Comparison of ENCODE assay signal across 27 cellular contexts in the genomic region with DNA sequence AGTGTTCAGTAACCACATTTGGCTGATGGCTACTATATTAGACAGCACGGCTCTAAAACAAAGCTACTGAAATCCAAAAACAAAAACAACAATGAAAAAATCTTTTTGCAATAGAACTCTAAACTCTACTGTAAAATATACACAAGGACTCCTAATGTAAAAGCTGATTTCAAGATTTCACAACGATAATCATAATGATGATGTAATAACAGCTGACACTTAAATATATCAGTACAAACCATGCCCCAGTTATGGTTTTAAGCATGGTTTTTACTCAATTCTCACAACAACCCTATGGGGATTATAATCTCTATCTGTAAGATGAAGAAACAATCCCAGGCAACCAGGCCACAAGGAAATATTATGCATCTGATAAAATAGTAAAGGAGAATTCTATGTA. TPM values are rescaled to one million over a fixed set of nuclear protein-coding genes. Genes with fewer than 3 reads are reported as not detected.
DNase-seq lines count a peak whose midpoint lies in the region; ATAC-seq and TF ChIP-seq lines count a peak whose summit lies in the region.
"Had no signal": no experiment of that assay in that cellular context is flagged by ENCODE, and none has a peak within 500 bp of the region (broad histone marks: within the 10 kb centered on the region; RNA-seq: fewer than 3 reads in every experiment).

No MANE protein-coding gene starts in this region.

- peaks cover 87% of the 10 kb centered on the region for H3K9me3 Mint-ChIP-seq in endodermal cell

- H3K9me3 ChIP-seq in HUES48 (ENCODE audit: control insufficient read depth, insufficient read depth, low read length) (peaks cover 87% of the 10 kb centered on the region), HUES64 (ENCODE audit: insufficient read depth, low read depth, low read length) (peaks cover 89% of the 10 kb centered on the region), adipocyte (ENCODE audit: control insufficient read depth, low read length) (peaks cover 93% of the 10 kb centered on the region), endodermal cell (ENCODE audit: control insufficient read depth, low read length) (peaks cover 93% of the 10 kb centered on the region)

- H3K4me1 Mint-ChIP-seq in endodermal cell, result peaks cover 4% of the 10 kb centered on the region
- H3K4me1 Mint-ChIP-seq: CD4-positive, alpha-beta memory T cell; CD4-positive, CD25-positive, alpha-beta regulatory T cell had no signal

- H3K9ac ChIP-seq in HUES48 (ENCODE audit: low read depth, low read length) (no peak overlapping the region), HUES64 (ENCODE audit: low read depth, low read length) (no peak overlapping the region), adipocyte (ENCODE audit: low read length) (no peak overlapping the region), endodermal cell (ENCODE audit: extremely low read depth, low read length, poor library complexity, severe bottlenecking) (no peak overlapping the region)
- H3K9ac ChIP-seq: BLaER1 had no signal

- H3K4me1 ChIP-seq in HUES48 (ENCODE audit: control insufficient read depth, insufficient read depth, low read length) (no peaks in the 10 kb centered on the region), HUES64 (ENCODE audit: insufficient read depth, low read length) (no peaks in the 10 kb centered on the region), adipocyte (ENCODE audit: control insufficient read depth, insufficient read depth, low read length) (no peaks in the 10 kb centered on the region), endodermal cell (ENCODE audit: control insufficient read depth, insufficient read depth, low read length) (no peaks in the 10 kb centered on the region)
- H3K4me1 ChIP-seq: BE2C, BLaER1 had no signal

- H3K36me3 ChIP-seq in HUES48 (ENCODE audit: control insufficient read depth, insufficient read depth, low read length) (peaks cover 69% of the 10 kb centered on the region), HUES64 (ENCODE audit: insufficient read depth, low read length) (peaks cover 74% of the 10 kb centered on the region), adipocyte (ENCODE audit: control insufficient read depth, insufficient read depth, low read length, severe bottlenecking) (peaks cover 31% of the 10 kb centered on the region), endodermal cell (ENCODE audit: control insufficient read depth, insufficient read depth, low read length) (peaks cover 74% of the 10 kb centered on the region)
- H3K36me3 ChIP-seq: BLaER1 had no signal

- H3K27ac ChIP-seq in HUES48 (ENCODE audit: low read depth, low read length) (no peak overlapping the region), HUES64 (ENCODE audit: low read depth, low read length) (no peak overlapping the region), endodermal cell (ENCODE audit: low read depth, low read length) (no peak overlapping the region)
- H3K27ac ChIP-seq: BLaER1 had no signal

- 0 out of 2 replicates have a peak overlapping the region, but pooled peaks have one; percentile 5 for H3K4me3 ChIP-seq in HUES48 (ENCODE audit: low read depth, low read length)
- 0 out of 2 replicates have a peak overlapping the region, but pooled peaks have one; percentile 5 for H3K4me3 ChIP-seq in HUES64 (ENCODE audit: low read length)
- peak overlapping the region; percentile 41 for H3K4me3 ChIP-seq in adipocyte (ENCODE audit: low read length)
- peak overlapping the region; percentile 60 for H3K4me3 ChIP-seq in endodermal cell (ENCODE audit: low read length)
- H3K4me3 ChIP-seq: BLaER1 had no signal

- H3K27me3 ChIP-seq in HUES48 (ENCODE audit: control insufficient read depth, insufficient read depth, low read length) (no peaks in the 10 kb centered on the region), HUES64 (ENCODE audit: insufficient read depth, low read length) (no peaks in the 10 kb centered on the region), adipocyte (replicated peaks; ENCODE audit: control insufficient read depth, insufficient read depth, low read length) (no peaks in the 10 kb centered on the region), endodermal cell (ENCODE audit: control insufficient read depth, insufficient read depth, low read length, poor library complexity, severe bottlenecking) (no peaks in the 10 kb centered on the region)
- H3K27me3 ChIP-seq: BE2C, BLaER1 had no signal

- no peak overlapping the region for H3K27ac Mint-ChIP-seq in endodermal cell
- H3K27ac Mint-ChIP-seq: CD14-positive monocyte; CD4-positive, alpha-beta memory T cell; CD4-positive, CD25-positive, alpha-beta regulatory T cell; CD8-positive, alpha-beta memory T cell had no signal

- no peak for ATAC-seq in GM18870 (IDR thresholded peaks at IDR 0.05; ENCODE audit: unreplicated experiment)

- DNase-seq in adipocyte (ENCODE audit: low read depth) (no peak), endodermal cell (no peak), GF-D8 (lab: John Stamatoyannopoulos, UW) (no peak), occipital lobe (lab: John Stamatoyannopoulos, UW) (no peak)
- DNase-seq: 8988T; ACHN; BE2C; C1 segment of cervical spinal cord; CD4-positive, alpha-beta memory T cell; CD4-positive, CD25-positive, alpha-beta regulatory T cell; CD8-positive, alpha-beta memory T cell; COR-L47; DMS 273 treated with DMSO at 0.1 percent for 48 hours; DMS153; DMS53; DMS79; DND-41; EL; GDM1 had no signal

- no peaks in the 10 kb centered on the region for H3K27me3 Mint-ChIP-seq in endodermal cell (ENCODE audit: insufficient read depth)

- H3K36me3 Mint-ChIP-seq in endodermal cell (ENCODE audit: low read depth), result peaks cover 75% of the 10 kb centered on the region

- no peak for TF ChIP-seq CTCF in endodermal cell (conservative IDR thresholded peaks at IDR 0.05)

- WGBS in HUES64, result 89% methylated on average over 2 of the region's 2 CpGs
- 95% methylated on average over 2 of the region's 2 CpGs; no CpG with 5 or more reads in 1 of the 2 experiments for WGBS in endodermal cell (ENCODE audit: insufficient coverage in 1 of 2, insufficient read length in 1 of 2), 2 experiments

- no peak overlapping the region for H3K4me3 Mint-ChIP-seq in endodermal cell
- H3K4me3 Mint-ChIP-seq: CD14-positive monocyte; CD4-positive, alpha-beta memory T cell; CD4-positive, CD25-positive, alpha-beta regulatory T cell; CD8-positive, alpha-beta memory T cell had no signal

RNA-seq across cellular contexts. Expression of a gene that starts 3.3 kb away (rescaled TPM):
- polyA plus RNA-seq in HUES64 (2013, experiment 1 of 2), result 13.4 TPM
- polyA plus RNA-seq in HUES64 (2013, experiment 2 of 2), result 14.8 TPM
- total RNA-seq in endodermal cell, result 10 to 100 TPM in 1 of 2 donors, 1 to 10 TPM in 1; 9.5 to 12.1 TPM
- 27.2 TPM for polyA plus RNA-seq in endodermal cell (2013, experiment 1 of 2)
- polyA plus RNA-seq in endodermal cell (2013, experiment 2 of 2), result 24.8 TPM
- total RNA-seq in occipital lobe, result 89.4 TPM
- total RNA-seq: G401 had no signal

RNA-seq across cellular contexts. Expression of a gene that starts 55.1 kb away (rescaled TPM):
- not detected for polyA plus RNA-seq in HUES64 (2013, experiment 1 of 2)
- not detected for polyA plus RNA-seq in HUES64 (2013, experiment 2 of 2)
- total RNA-seq in endodermal cell (not detected), occipital lobe (not detected)
- not detected for polyA plus RNA-seq in endodermal cell (2013, experiment 1 of 2)
- not detected for polyA plus RNA-seq in endodermal cell (2013, experiment 2 of 2)
- total RNA-seq: A673, G401 had no signal
- polyA plus RNA-seq: AG04450, CD14-positive monocyte had no signal

Comparison
In these comparisons a context has a peak if more than half of its experiments do, and no peak if none do; other contexts are left out.
1. H3K4me3 ChIP-seq: peak in every context shown above with its lines; median percentile 60 in endodermal cell; 41 in adipocyte; 5 in HUES48; 5 in HUES64.